ENCODE assay signal across 17 cellular contexts in the genomic region with DNA sequence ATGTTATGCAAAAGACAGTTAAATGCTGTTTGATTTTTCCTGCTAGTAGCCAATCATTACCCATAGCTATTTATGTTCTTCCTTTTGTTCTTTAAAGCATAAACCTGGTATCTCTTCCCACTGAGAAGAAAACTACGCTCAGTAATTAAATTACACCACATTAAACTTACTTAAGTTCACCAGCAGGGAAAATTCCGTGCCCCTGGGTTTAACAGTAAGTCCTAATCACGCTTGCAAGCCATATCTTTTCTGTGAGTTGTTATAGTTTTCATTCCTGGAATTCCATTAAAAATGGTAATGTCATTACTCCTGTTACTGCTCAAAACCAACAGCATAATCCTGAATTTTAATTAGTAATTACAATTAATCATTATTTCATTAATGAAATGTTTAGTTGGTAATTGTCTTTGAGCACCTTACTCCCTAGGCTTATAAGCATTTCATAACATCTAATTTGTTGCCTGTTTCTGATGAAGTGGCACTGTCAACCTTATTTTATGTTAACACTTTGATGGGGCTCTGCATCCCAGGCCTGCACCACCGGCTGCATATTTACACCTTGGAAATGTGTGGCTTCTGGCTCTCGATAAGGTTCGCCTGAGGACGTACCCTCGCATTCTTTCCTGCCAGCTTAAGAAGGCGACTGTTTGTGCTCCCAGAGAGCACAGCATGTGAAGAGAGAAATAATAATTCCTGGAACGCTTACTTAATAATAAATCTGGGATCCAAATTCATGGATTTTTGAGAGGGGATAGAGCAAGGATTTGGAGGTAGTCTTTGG.
DNase-seq lines count a peak whose midpoint lies in the region; ATAC-seq, FAIRE-seq and TF ChIP-seq lines count a peak whose summit lies in the region.
"Had no signal": no experiment of that assay in that cellular context is flagged by ENCODE, and none has a peak within 500 bp of the region (broad histone marks: within the 10 kb centered on the region; RNA-seq: fewer than 3 reads in every experiment).

No MANE protein-coding gene starts in this region.

- no peaks in the 10 kb centered on the region for H3K9me3 ChIP-seq in effector memory CD4-positive, alpha-beta T cell (ENCODE audit: control insufficient read depth, low read length)
- H3K9me3 ChIP-seq: BE2C, neutrophil had no signal

- DNase-seq in NCI-H82 (lab: John Stamatoyannopoulos, UW): peak; percentile 85
- peak; percentile 19 for DNase-seq in fibroblast of pulmonary artery (ENCODE audit: low read depth)
- no peak for DNase-seq in NCI-H1092 (lab: John Stamatoyannopoulos, UW)
- DNase-seq in effector memory CD4-positive, alpha-beta T cell: no peak
- DNase-seq in T-helper 1 cell: no peak
- DNase-seq: BE2C; immature natural killer cell; midbrain; NCI-H1694 treated with DMSO at 0.1 percent for 48 hours; NCI-H524; stimulated activated CD4-positive, alpha-beta T cell treated with anti-CD3 and anti-CD28 coated beads, Interleukin-4, amount 100 ng/mL, for 1 hour; stimulated activated CD8-positive, alpha-beta memory T cell treated with anti-CD3 and anti-CD28 coated beads, Interleukin-4, amount 100 ng/mL, for 48 hours had no signal

- H3K4me3 Mint-ChIP-seq in nephron: peak overlapping the region in 2 of 3 experiments; percentile 2 to 5
- H3K4me3 Mint-ChIP-seq: immature natural killer cell had no signal

- no peak for TF ChIP-seq CTCF in fibroblast of pulmonary artery (IDR thresholded peaks at IDR 0.05; ENCODE audit: low read length, missing control alignments)
- TF ChIP-seq CTCF in nephron (IDR thresholded peaks at IDR 0.05; ENCODE audit: unreplicated experiment in 3 of 3): peak in 1 of 3 experiments; percentile 18

- no peak overlapping the region for H3K4me3 ChIP-seq in fibroblast of pulmonary artery (replicated peaks; ENCODE audit: low read depth, low read length)
- no peak overlapping the region for H3K4me3 ChIP-seq in effector memory CD4-positive, alpha-beta T cell (ENCODE audit: insufficient read depth, low read depth, low read length, poor library complexity, severe bottlenecking)

- no peaks in the 10 kb centered on the region for H3K36me3 Mint-ChIP-seq in nephron (ENCODE audit: low read depth)
- H3K36me3 Mint-ChIP-seq: immature natural killer cell had no signal

- no peaks in the 10 kb centered on the region for H3K9me3 Mint-ChIP-seq in nephron
- H3K9me3 Mint-ChIP-seq: immature natural killer cell had no signal

- H3K4me1 Mint-ChIP-seq in nephron: peaks cover 86% of the 10 kb centered on the region
- H3K4me1 Mint-ChIP-seq: immature natural killer cell had no signal

- H3K27me3 ChIP-seq in effector memory CD4-positive, alpha-beta T cell (replicated peaks; ENCODE audit: control insufficient read depth, insufficient read depth, low read length, poor library complexity, severe bottlenecking): no peaks in the 10 kb centered on the region
- H3K27me3 ChIP-seq: BE2C, neutrophil had no signal

- no peaks in the 10 kb centered on the region for H3K4me1 ChIP-seq in effector memory CD4-positive, alpha-beta T cell (ENCODE audit: control insufficient read depth, insufficient read depth, low read length, poor library complexity, severe bottlenecking)

- H3K27ac ChIP-seq in effector memory CD4-positive, alpha-beta T cell (ENCODE audit: insufficient read depth, low read length, poor library complexity, severe bottlenecking): no peak overlapping the region
- H3K27ac ChIP-seq: neutrophil had no signal

- no peak for ATAC-seq in GM21390 (IDR thresholded peaks at IDR 0.05; ENCODE audit: unreplicated experiment)
- ATAC-seq: Panc1 had no signal

- H3K27ac Mint-ChIP-seq in nephron: peak overlapping the region; percentile 42 to 81 (median 45)
- H3K27ac Mint-ChIP-seq: immature natural killer cell had no signal

- peak; percentile 99 for FAIRE-seq in G401.6 (lab: Jason Lieb, UNC)

- no peaks in the 10 kb centered on the region for H3K27me3 Mint-ChIP-seq in nephron (ENCODE audit: low read depth)

- no peaks in the 10 kb centered on the region for H3K36me3 ChIP-seq in effector memory CD4-positive, alpha-beta T cell (ENCODE audit: control insufficient read depth, insufficient read depth, low read length)
- H3K36me3 ChIP-seq: BE2C, neutrophil had no signal

Comparison
In these comparisons a context has a peak if more than half of its experiments do, and no peak if none do; other contexts are left out.
1. DNase-seq: peak in NCI-H82 (single experiment) and fibroblast of pulmonary artery (single experiment); none in NCI-H1092 (single experiment), effector memory CD4-positive, alpha-beta T cell (0 of 3) and T-helper 1 cell (0 of 5).